ENCODE assay signal across 17 cellular contexts in genomic region chrX:4754878-4755604, GRCh38.
DNase-seq lines count a peak whose midpoint lies in the region; ATAC-seq and TF ChIP-seq lines count a peak whose summit lies in the region.
"Had no signal": no experiment of that assay in that cellular context is flagged by ENCODE, and none has a peak within 500 bp of the region (broad histone marks: within the 10 kb centered on the region; RNA-seq: fewer than 3 reads in every experiment).

No MANE protein-coding gene starts in this region.

- TF ChIP-seq POLR2A in GM18505 (IDR thresholded peaks at IDR 0.05; ENCODE audit: borderline replicate concordance, extremely low read depth, insufficient read depth, insufficient read length), result no peak

- ATAC-seq in GM18505 (IDR thresholded peaks at IDR 0.05; ENCODE audit: unreplicated experiment) (peak; percentile 91), GM19468 (IDR thresholded peaks at IDR 0.05; ENCODE audit: extremely low read depth, unreplicated experiment) (peak; percentile 85), HG02870 (IDR thresholded peaks at IDR 0.05; ENCODE audit: unreplicated experiment) (peak; percentile 95)
- no peak for ATAC-seq in stimulated activated naive CD8-positive, alpha-beta T cell treated with anti-CD3 and anti-CD28 coated beads, Interleukin-15, amount 100 ng/mL, for 72 hours

- POLR2A ChIA-PET in A673 (lab: Charles Lee; ENCODE audit: low non-redundant PET), result no interaction called here

- no peak for TF ChIP-seq CTCF in A673 (conservative IDR thresholded peaks at IDR 0.05; ENCODE audit: low read depth, low read length)

- no peaks in the 10 kb centered on the region for H3K9me3 Mint-ChIP-seq in stimulated activated naive CD8-positive, alpha-beta T cell treated with anti-CD3 and anti-CD28 coated beads, Interleukin-15, amount 100 ng/mL, for 72 hours

- H3K27ac Mint-ChIP-seq in stimulated activated naive CD8-positive, alpha-beta T cell treated with anti-CD3 and anti-CD28 coated beads, Interleukin-15, amount 100 ng/mL, for 72 hours, result no peak overlapping the region
- H3K27ac Mint-ChIP-seq: progenitor cell of endocrine pancreas had no signal

- no peak overlapping the region for H3K27ac ChIP-seq in A673 (ENCODE audit: low read depth, low read length, poor library complexity, severe bottlenecking)

- H3K4me3 ChIP-seq in A673 (ENCODE audit: low read depth, low read length, poor library complexity, severe bottlenecking), result no peak overlapping the region

- peaks cover under 1% of the 10 kb centered on the region for H3K4me1 ChIP-seq in A673 (ENCODE audit: insufficient read depth, low read length, poor library complexity, severe bottlenecking)

- no peaks in the 10 kb centered on the region for H3K27me3 ChIP-seq in A673 (replicated peaks; ENCODE audit: insufficient read depth, low read depth, low read length, poor library complexity)

- in situ Hi-C loops in KBM-7 (cut with MboI; ENCODE audit: low pct_unique_long_range_greater_than_20kb, low sequenced_read_pairs), result no loop called here

- no peaks in the 10 kb centered on the region for H3K4me1 Mint-ChIP-seq in stimulated activated naive CD8-positive, alpha-beta T cell treated with anti-CD3 and anti-CD28 coated beads, Interleukin-15, amount 100 ng/mL, for 72 hours

- CTCF ChIA-PET in A673 (lab: Charles Lee), result no interaction called here

- intact Hi-C loops in A673 (cut with micrococcal nuclease; ENCODE audit: unreplicated experiment), result no loop called here

- H3K36me3 ChIP-seq in A673 (ENCODE audit: insufficient read depth, low read length, poor library complexity, severe bottlenecking), result no peaks in the 10 kb centered on the region

- H3K4me3 Mint-ChIP-seq in stimulated activated naive CD8-positive, alpha-beta T cell treated with anti-CD3 and anti-CD28 coated beads, Interleukin-15, amount 100 ng/mL, for 72 hours, result no peak overlapping the region

- H3K27me3 Mint-ChIP-seq in stimulated activated naive CD8-positive, alpha-beta T cell treated with anti-CD3 and anti-CD28 coated beads, Interleukin-15, amount 100 ng/mL, for 72 hours, result no peaks in the 10 kb centered on the region
- H3K27me3 Mint-ChIP-seq: progenitor cell of endocrine pancreas had no signal

- DNase-seq in KBM-7 (peak; percentile 75), hypothalamus (lab: John Stamatoyannopoulos, UW) (no peak), epidermal melanocyte (ENCODE audit: insufficient read length, low spot score) (no peak), A673 (ENCODE audit: low spot score) (no peak)
- no peak for DNase-seq in stimulated activated naive CD8-positive, alpha-beta T cell treated with anti-CD3 and anti-CD28 coated beads, Interleukin-15, amount 100 ng/mL, for 72 hours
- DNase-seq: anterior cingulate cortex; DND-41; effector CD4-positive, alpha-beta T cell; foreskin melanocyte; IMR-90; NCI-H2029 treated with DMSO at 0.1 percent for 48 hours; NK-92 treated with Interleukin-12 subunit alpha and Interleukin-12 subunit beta, amount 100 ng/mL, for 24 hours; SK-N-SH had no signal

- H3K9me3 ChIP-seq in A673 (ENCODE audit: low read depth, low read length, poor library complexity, severe bottlenecking), result no peaks in the 10 kb centered on the region
- H3K9me3 ChIP-seq: SK-N-SH had no signal

- BruUV-seq in A673 (replicated peaks; lab: Mats Ljungman, UMichigan), result no TSS peak
